In the genomic region with DNA sequence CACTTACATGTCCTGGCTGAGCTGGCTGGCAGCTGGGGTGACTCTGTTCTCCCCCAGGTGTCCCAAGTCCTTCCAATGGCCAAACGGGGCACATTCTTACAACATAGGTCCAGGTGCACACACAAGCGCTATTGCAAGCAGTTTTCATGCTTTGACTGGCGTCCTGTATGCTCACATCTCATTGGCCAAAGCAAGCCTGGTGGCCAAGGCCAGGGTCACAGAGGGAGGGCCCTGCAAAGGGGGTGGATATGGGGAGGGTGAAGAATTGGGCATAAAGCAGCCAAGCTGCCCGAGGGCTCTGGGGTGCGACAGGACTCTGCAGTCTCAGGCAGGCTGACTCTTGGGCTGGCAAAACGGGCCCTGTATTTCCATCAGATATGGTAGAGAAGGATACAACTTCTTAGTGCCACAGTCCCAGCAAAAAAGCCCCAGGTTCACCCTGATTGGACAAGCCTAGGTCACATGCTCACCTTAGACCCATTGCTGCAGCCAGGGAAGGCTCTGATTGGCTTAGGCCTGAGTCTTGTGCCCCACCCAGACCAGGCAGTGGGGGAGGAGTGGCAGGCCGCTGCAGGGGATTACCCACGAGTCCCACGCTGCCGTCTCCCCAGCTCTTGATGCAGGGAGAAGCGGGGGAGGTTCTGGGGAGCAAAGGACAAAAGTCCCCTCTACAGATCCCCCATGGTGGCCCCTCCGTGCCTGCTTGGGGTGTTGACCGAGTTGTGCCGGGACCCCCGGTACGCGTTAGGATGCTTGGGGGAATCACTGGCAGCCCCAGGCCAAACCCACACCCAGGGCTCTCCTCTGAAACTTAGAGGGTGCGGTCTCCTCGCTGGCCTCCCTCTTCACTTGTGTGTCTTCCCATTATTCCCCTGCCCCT, we compare ENCODE assay signal across 26 cellular contexts.
DNase-seq lines count a peak whose midpoint lies in the region; ATAC-seq, FAIRE-seq and TF ChIP-seq lines count a peak whose summit lies in the region.
"Had no signal": no experiment of that assay in that cellular context is flagged by ENCODE, and none has a peak within 500 bp of the region (broad histone marks: within the 10 kb centered on the region; RNA-seq: fewer than 3 reads in every experiment).

No MANE protein-coding gene starts in this region.

- no peak overlapping the region for H3K9ac ChIP-seq in neuronal stem cell (ENCODE audit: low read depth, low read length, poor library complexity)

- no peaks in the 10 kb centered on the region for H3K9me3 ChIP-seq in neuronal stem cell (replicated peaks in 1 of 2; ENCODE audit: control insufficient read depth in 2 of 2, insufficient read depth in 1 of 2, low read depth in 1 of 2, low read length in 2 of 2)
- H3K9me3 ChIP-seq in transverse colon = no peaks in the 10 kb centered on the region
- H3K9me3 ChIP-seq: neutrophil, psoas muscle, tibial artery had no signal

- no peak overlapping the region for H3K4me2 ChIP-seq in neuronal stem cell (ENCODE audit: insufficient read depth, low read length, poor library complexity, severe bottlenecking)

- H4K91ac ChIP-seq in neuronal stem cell (ENCODE audit: low read depth, low read length, poor library complexity) = no peak overlapping the region

- H3K27me3 Mint-ChIP-seq in WTC11 (ENCODE audit: low read depth) = no peaks in the 10 kb centered on the region
- H3K27me3 Mint-ChIP-seq: activated T-helper 17 cell treated with anti-CD3 and anti-CD28 coated beads, Interleukin-2, amount 50 U/mL, for 72 hours had no signal

- in situ Hi-C loops in transverse colon (cut with MboI; ENCODE audit: low pct_ligation_motif_present in 1 of 4, low pct_unique_long_range_greater_than_20kb in 1 of 4, low sequenced_read_pairs in 3 of 4) = no loop called here

- no peak overlapping the region for H2BK12ac ChIP-seq in neuronal stem cell (ENCODE audit: low read length)

- no peak for TF ChIP-seq POLR2A in transverse colon (IDR thresholded peaks at IDR 0.05)

- H3K27me3 ChIP-seq in GM06990 (replicated peaks; ENCODE audit: control insufficient read depth, insufficient read depth, low read length) = no peaks in the 10 kb centered on the region
- H3K27me3 ChIP-seq in neuronal stem cell (ENCODE audit: control insufficient read depth in 3 of 3, insufficient read depth in 3 of 3, low read depth in 1 of 3, low read length in 3 of 3) = no peaks in the 10 kb centered on the region
- H3K27me3 ChIP-seq in transverse colon = no peaks in the 10 kb centered on the region
- H3K27me3 ChIP-seq: neutrophil had no signal

- H2BK15ac ChIP-seq in neuronal stem cell (ENCODE audit: low read length) = no peak overlapping the region

- H3K36me3 ChIP-seq in GM06990 (ENCODE audit: control insufficient read depth, insufficient read depth, low read length) (no peaks in the 10 kb centered on the region), neuronal stem cell (replicated peaks in 1 of 2; ENCODE audit: control insufficient read depth in 2 of 2, insufficient read depth in 2 of 2, low read length in 2 of 2) (peaks cover 4 to 39% of the 10 kb centered on the region in 2 donors), transverse colon (no peaks in the 10 kb centered on the region)
- H3K36me3 ChIP-seq: neutrophil, tibial artery had no signal

- no peak for TF ChIP-seq EP300 in transverse colon (IDR thresholded peaks at IDR 0.05; ENCODE audit: low read depth)

- H2AK5ac ChIP-seq in neuronal stem cell (ENCODE audit: low read depth, low read length) = peak overlapping the region; percentile 40

- no peak overlapping the region for H3K27ac Mint-ChIP-seq in WTC11
- H3K27ac Mint-ChIP-seq: activated B cell treated with CpG ODN at 0.5 μM for 24 hours; activated naive CD4-positive, alpha-beta T cell treated with anti-CD3 and anti-CD28 coated beads, Interleukin-2, amount 50 U/mL, for 72 hours; activated T-helper 17 cell treated with anti-CD3 and anti-CD28 coated beads, Interleukin-2, amount 50 U/mL, for 72 hours; CD4-positive, alpha-beta T cell had no signal

- H4K8ac ChIP-seq in neuronal stem cell (ENCODE audit: low read depth, low read length) = no peak overlapping the region

- CTCF ChIA-PET in WTC11 (lab: Charles Lee) = no interaction called here

- H2BK5ac ChIP-seq in neuronal stem cell (ENCODE audit: low read length) = no peak overlapping the region

- POLR2A ChIA-PET in WTC11 (lab: Charles Lee) = interaction anchor here (0.6 kb wide), 1 partner anchor 1139 kb away, joined by 4 read pairs; no protein-coding TSS in a partner anchor

- H3K4me1 ChIP-seq in neuronal stem cell (ENCODE audit: control insufficient read depth in 2 of 2, insufficient read depth in 1 of 2, low read depth in 1 of 2, low read length in 2 of 2) (peaks cover 0 to 1% of the 10 kb centered on the region in 2 donors), transverse colon (no peaks in the 10 kb centered on the region)
- H3K4me1 ChIP-seq: psoas muscle, tibial artery had no signal

- H3K4me3 ChIP-seq in GM06990 (replicated peaks; ENCODE audit: low read depth, low read length) (no peak overlapping the region), neuronal stem cell (ENCODE audit: low read length in 2 of 2) (no peak overlapping the region), transverse colon (no peak overlapping the region)
- no peak overlapping the region for H3K4me3 ChIP-seq in Jurkat, Clone E6-1 (ENCODE audit: low read length)
- H3K4me3 ChIP-seq: psoas muscle, tibial artery had no signal

- peaks cover 8% of the 10 kb centered on the region for H3K36me3 Mint-ChIP-seq in WTC11
- H3K36me3 Mint-ChIP-seq: activated naive CD4-positive, alpha-beta T cell treated with anti-CD3 and anti-CD28 coated beads, Interleukin-2, amount 50 U/mL, for 72 hours had no signal

- intact Hi-C loops in transverse colon (cut with DNase I; ENCODE audit: low total_unique reads) = no loop called here

- no peak overlapping the region for H3K23ac ChIP-seq in neuronal stem cell (ENCODE audit: low read depth, low read length, poor library complexity)

- no peak overlapping the region for H2BK120ac ChIP-seq in neuronal stem cell (ENCODE audit: low read depth, low read length)

- H3K4me3 Mint-ChIP-seq in WTC11 = no peak overlapping the region
- H3K4me3 Mint-ChIP-seq: activated B cell treated with CpG ODN at 0.5 μM for 24 hours; activated T-helper 17 cell treated with anti-CD3 and anti-CD28 coated beads, Interleukin-2, amount 50 U/mL, for 72 hours; CD4-positive, alpha-beta T cell; stimulated activated naive CD8-positive, alpha-beta T cell treated with anti-CD3 and anti-CD28 coated beads, Interleukin-15, amount 100 ng/mL, for 72 hours had no signal

- peak overlapping the region; percentile 41 for H3K18ac ChIP-seq in neuronal stem cell (ENCODE audit: low read length)

- 0 out of 2 replicates have a peak, but pooled peaks cover 3% of the 10 kb centered on the region for H3K4me1 Mint-ChIP-seq in WTC11
- H3K4me1 Mint-ChIP-seq: activated B cell treated with CpG ODN at 0.5 μM for 24 hours; activated T-helper 17 cell treated with anti-CD3 and anti-CD28 coated beads, Interleukin-2, amount 50 U/mL, for 72 hours; stimulated activated naive CD8-positive, alpha-beta T cell treated with anti-CD3 and anti-CD28 coated beads, Interleukin-15, amount 100 ng/mL, for 72 hours had no signal

- FAIRE-seq in frontal cortex (lab: Jason Lieb, UNC) = no peak

- no peak for TF ChIP-seq CTCF in GM06990 (IDR thresholded peaks at IDR 0.05; ENCODE audit: insufficient read depth, low read length, poor library complexity, severe bottlenecking)
- no peak for TF ChIP-seq CTCF in WTC11 (IDR thresholded peaks at IDR 0.05)
- TF ChIP-seq CTCF in transverse colon (IDR thresholded peaks at IDR 0.05) = no peak

- peak; percentile 76 for ATAC-seq in WTC11
- ATAC-seq: activated naive CD4-positive, alpha-beta T cell treated with anti-CD3 and anti-CD28 coated beads, Interleukin-2, amount 50 U/mL, for 72 hours; activated T-helper 17 cell treated with anti-CD3 and anti-CD28 coated beads, Interleukin-2, amount 50 U/mL, for 72 hours; left cardiac atrium; psoas muscle; stimulated activated naive CD8-positive, alpha-beta T cell treated with anti-CD3 and anti-CD28 coated beads, Interleukin-15, amount 100 ng/mL, for 72 hours had no signal

- H2AFZ ChIP-seq in neuronal stem cell (ENCODE audit: low read length) = no peak overlapping the region

- H3K9me3 Mint-ChIP-seq in WTC11 = 0 out of 2 replicates have a peak, but pooled peaks cover 3% of the 10 kb centered on the region
- H3K9me3 Mint-ChIP-seq: activated B cell treated with CpG ODN at 0.5 μM for 24 hours; activated naive CD4-positive, alpha-beta T cell treated with anti-CD3 and anti-CD28 coated beads, Interleukin-2, amount 50 U/mL, for 72 hours; activated T-helper 17 cell treated with anti-CD3 and anti-CD28 coated beads, Interleukin-2, amount 50 U/mL, for 72 hours; CD4-positive, alpha-beta T cell; stimulated activated naive CD8-positive, alpha-beta T cell treated with anti-CD3 and anti-CD28 coated beads, Interleukin-15, amount 100 ng/mL, for 72 hours had no signal

- H3K14ac ChIP-seq in neuronal stem cell (ENCODE audit: low read length) = no peak overlapping the region

- no peaks in the 10 kb centered on the region for H3K79me1 ChIP-seq in neuronal stem cell (ENCODE audit: low read depth, low read length)

- H3K4ac ChIP-seq in neuronal stem cell (ENCODE audit: low read length) = no peak overlapping the region

- peak; percentile 38 for DNase-seq in GM06990 (ENCODE audit: extremely low read depth, insufficient read length)
- peak; percentile 30 for DNase-seq in Jurkat, Clone E6-1 (ENCODE audit: low read depth, low spot score)
- peak; percentile 32 for DNase-seq in WTC11 (ENCODE audit: low spot score)
- DNase-seq in neuronal stem cell (ENCODE audit: low spot score) = no peak
- no peak for DNase-seq in frontal cortex (ENCODE audit: low spot score in 2 of 2)
- DNase-seq in transverse colon = no peak
- DNase-seq in NCI-H187 treated with DMSO at 0.1 percent for 48 hours (lab: John Stamatoyannopoulos, UW) = no peak
- DNase-seq: activated B cell treated with CpG ODN at 0.5 μM for 24 hours; activated CD8-positive, alpha-beta memory T cell treated with anti-CD3 and anti-CD28 coated beads, Interleukin-2, amount 50 U/mL, for 48 hours; anterior cingulate cortex; CD4-positive, alpha-beta T cell; DMS53; glutamatergic neuron; left cardiac atrium; NCI-H1092 treated with DMSO at 0.1 percent for 48 hours; NCI-H2081; NCI-H345; NCI-H748 treated with DMSO at 0.1 percent for 48 hours; psoas muscle; Right ventricle myocardium superior; stimulated activated naive CD8-positive, alpha-beta T cell treated with anti-CD3 and anti-CD28 coated beads, Interleukin-15, amount 100 ng/mL, for 72 hours; T-helper 9 cell; tibial artery had no signal

- no CpG with 5 or more reads among the region's 19 CpGs for WGBS in neuronal stem cell (ENCODE audit: extremely low coverage in 2 of 2, insufficient read length in 2 of 2, insufficient replicate concordance in 1 of 2), 2 donors
- 83% methylated on average over 19 of the region's 19 CpGs; no CpG with 5 or more reads in 1 of the 2 donors for WGBS in transverse colon (ENCODE audit: low coverage in 1 of 2), 2 donors

- H3K27ac ChIP-seq in neuronal stem cell (replicated peaks; ENCODE audit: low read length) = no peak overlapping the region
- H3K27ac ChIP-seq in transverse colon = no peak overlapping the region
- H3K27ac ChIP-seq: neutrophil, psoas muscle, tibial artery had no signal

TF ChIP-seq in WTC11, 78 proteins besides CTCF, POLR2A, EP300 and RAD21 (continues in another document):
- TF ChIP-seq KAT7 (CRISPR knock-in tag; IDR thresholded peaks at IDR 0.05; ENCODE audit: borderline replicate concordance) = no peak
- no peak for TF ChIP-seq CBFB (CRISPR knock-in tag; IDR thresholded peaks at IDR 0.05; ENCODE audit: low read depth)

Comparison
In these comparisons a context has a peak if more than half of its experiments do, and no peak if none do; other contexts are left out.
1. DNase-seq: peak in GM06990 (single experiment), Jurkat, Clone E6-1 (single experiment) and WTC11 (single experiment); none in neuronal stem cell (single experiment), frontal cortex (0 of 2), transverse colon (single experiment) and NCI-H187 treated with DMSO at 0.1 percent for 48 hours (single experiment).